ENCODE assay signal across 8 cellular contexts in genomic region chr20:49936153-49937022, GRCh38. TPM values are rescaled to one million over a fixed set of nuclear protein-coding genes. Genes with fewer than 3 reads are reported as not detected.
DNase-seq lines count a peak whose midpoint lies in the region; ATAC-seq, FAIRE-seq and TF ChIP-seq lines count a peak whose summit lies in the region.

Gene RNF114, plus strand, starts transcription at chr20:49936397. Its CDS starts 16 bp downstream, at chr20:49936413.

- in situ Hi-C loops in astrocyte of the cerebellum (cut with HindIII; ENCODE audit: low sequenced_read_pairs): no loop called here

- ATAC-seq in HG02840 (IDR thresholded peaks at IDR 0.05; ENCODE audit: low FRiP score, unreplicated experiment): peak; percentile 60

- H3K27me3 ChIP-seq in vagina: no peaks in the 10 kb centered on the region

- no peak for TF ChIP-seq CTCF in astrocyte of the cerebellum (IDR thresholded peaks at IDR 0.05; ENCODE audit: low read depth, low read length, missing control alignments)
- TF ChIP-seq CTCF in vagina (IDR thresholded peaks at IDR 0.05): no peak

- DNase-seq in GM12891 (ENCODE audit: insufficient read length, low spot score): peak; percentile 91
- peak; percentile 87 for DNase-seq in NCI-H2029 (lab: John Stamatoyannopoulos, UW)
- peak; percentile 95 for DNase-seq in T1000 (lab: John Stamatoyannopoulos, UW)
- DNase-seq in astrocyte of the cerebellum (ENCODE audit: low read depth): peak; percentile 78
- peak; percentile 97 for DNase-seq in hepatic stellate cell (ENCODE audit: low spot score)
- peak; percentile 49 for DNase-seq in renal cortical epithelial cell (ENCODE audit: low read depth)
- DNase-seq in vagina (ENCODE audit: extremely low spot score in 2 of 2): no peak

- H3K27ac ChIP-seq in vagina: peak within 1 kb of the TSS; percentile 96

- peaks cover 29% of the 10 kb centered on the region for H3K4me1 ChIP-seq in vagina

- peak; percentile 50 for FAIRE-seq in GM12891 (lab: Jason Lieb, UNC)

- H3K4me3 ChIP-seq in astrocyte of the cerebellum (ENCODE audit: low read depth, low read length): peak within 1 kb of the TSS; percentile 82
- peak within 1 kb of the TSS; percentile 73 to 99 for H3K4me3 ChIP-seq in vagina

- H3K9me3 ChIP-seq in vagina: no peaks in the 10 kb centered on the region

- intact Hi-C loops in vagina (cut with DNase I): no loop called here

- H3K36me3 ChIP-seq in vagina: no peaks in the 10 kb centered on the region

- TF ChIP-seq POLR2A in GM12891 (IDR thresholded peaks at IDR 0.05; ENCODE audit: low read depth, low read length) (peak; percentile 84), vagina (IDR thresholded peaks at IDR 0.05) (peak; percentile 37 to 97)

TF ChIP-seq in GM12891, 5 proteins besides CTCF, POLR2A, EP300 and RAD21:
- TF ChIP-seq TAF1 (IDR thresholded peaks at IDR 0.05; ENCODE audit: low read depth, low read length) (peak; percentile 78), POU2F2 (IDR thresholded peaks at IDR 0.05; ENCODE audit: low read depth, low read length) (no peak), POLR2AphosphoS5 (IDR thresholded peaks at IDR 0.05; ENCODE audit: low read depth, low read length) (peak; percentile 88)

RNA-seq across cellular contexts. Expression of gene RNF114, which starts in this region (rescaled TPM):
- 44.1 TPM for polyA plus RNA-seq in GM12891 (2012; ENCODE audit: low read depth, missing spikeins)
- total RNA-seq in renal cortical epithelial cell (180 and 196 TPM in 2 replicates), vagina (153 TPM)

Comparison
In these comparisons a context has a peak if more than half of its experiments do, and no peak if none do; other contexts are left out.
1. DNase-seq: peak in GM12891 (single experiment), NCI-H2029 (single experiment), T1000 (single experiment), astrocyte of the cerebellum (single experiment), hepatic stellate cell (single experiment) and renal cortical epithelial cell (single experiment); none in vagina (0 of 2).